In genomic region chr1:150414592-150414991, GRCh38 we compare ENCODE assay signal across 21 cellular contexts.
"Had no signal": no experiment of that assay in that cellular context is flagged by ENCODE, and none has a peak within 500 bp of the region (broad histone marks: within the 10 kb centered on the region; RNA-seq: fewer than 3 reads in every experiment).

No MANE protein-coding gene starts in this region.

- H3K4me1 ChIP-seq: psoas muscle had no signal

- H3K27ac Mint-ChIP-seq: stimulated activated naive B cell treated with anti-CD40 and anti-IgM and Interleukin-4, amounts not matched to agents 10 μg/mL and 1 μg/mL and 100 μg/mL, for 72 hours had no signal

- DNase-seq: cortex of kidney; dorsolateral prefrontal cortex; effector CD8-positive, alpha-beta T cell; gastrocnemius medialis; heart right ventricle; hypothalamus; kidney glomerular epithelial cell; mesendoderm; naive B cell; psoas muscle; retina; spleen; stimulated activated CD4-positive, alpha-beta T cell treated with anti-CD3 and anti-CD28 coated beads, Interleukin-15, amount 100 ng/mL, for 24 hours; stimulated activated CD4-positive, alpha-beta T cell treated with anti-CD3 and anti-CD28 coated beads, Interleukin-1b, Interleukin-23, amount 100 ng/mL, for 48 hours; stimulated activated CD4-positive, alpha-beta T cell treated with anti-CD3 and anti-CD28 coated beads, Interleukin-4, amount 100 ng/mL, for 24 hours; stimulated activated naive B cell treated with anti-CD40 and anti-IgM and Interleukin-4, amounts not matched to agents 10 μg/mL and 1 μg/mL and 100 μg/mL, for 72 hours; trophoblast cell had no signal

- H3K9me3 ChIP-seq: esophagus muscularis mucosa, gastrocnemius medialis, heart right ventricle, neutrophil, psoas muscle, spleen had no signal

- H3K4me3 Mint-ChIP-seq: stimulated activated naive B cell treated with anti-CD40 and anti-IgM and Interleukin-4, amounts not matched to agents 10 μg/mL and 1 μg/mL and 100 μg/mL, for 72 hours had no signal

- ATAC-seq: gastrocnemius medialis; heart right ventricle; psoas muscle; sciatic nerve; stimulated activated naive B cell treated with anti-CD40 and anti-IgM and Interleukin-4, amounts not matched to agents 10 μg/mL and 1 μg/mL and 100 μg/mL, for 72 hours had no signal

- H3K4me3 ChIP-seq: dorsolateral prefrontal cortex, esophagus muscularis mucosa, gastrocnemius medialis, heart right ventricle, psoas muscle, spleen had no signal

- H3K27me3 Mint-ChIP-seq: naive B cell; stimulated activated naive B cell treated with anti-CD40 and anti-IgM and Interleukin-4, amounts not matched to agents 10 μg/mL and 1 μg/mL and 100 μg/mL, for 72 hours had no signal

- H3K27ac ChIP-seq: epithelial cell of prostate, esophagus muscularis mucosa, gastrocnemius medialis, heart right ventricle, neutrophil, psoas muscle, spleen had no signal

- H3K9me3 Mint-ChIP-seq: naive B cell; stimulated activated naive B cell treated with anti-CD40 and anti-IgM and Interleukin-4, amounts not matched to agents 10 μg/mL and 1 μg/mL and 100 μg/mL, for 72 hours had no signal

- H3K27me3 ChIP-seq: dorsolateral prefrontal cortex, esophagus muscularis mucosa, gastrocnemius medialis, heart right ventricle, neutrophil, spleen had no signal
